In genomic region chr2:36480596-36480995, GRCh38 we compare ENCODE assay signal across 14 cellular contexts.
"Had no signal": no experiment of that assay in that cellular context is flagged by ENCODE, and none has a peak within 500 bp of the region (broad histone marks: within the 10 kb centered on the region; RNA-seq: fewer than 3 reads in every experiment).

No MANE protein-coding gene starts in this region.

- DNase-seq: activated gamma-delta T cell; activated naive CD8-positive, alpha-beta T cell treated with anti-CD3 and anti-CD28 coated beads for 36 hours; cerebellar nuclear complex; effector memory CD8-positive, alpha-beta T cell; erythroblast; glutamatergic neuron; immature natural killer cell; occipital lobe; stimulated activated CD4-positive, alpha-beta T cell treated with anti-CD3 and anti-CD28 coated beads, Interleukin-15, amount 100 ng/mL, for 24 hours; stimulated activated CD4-positive, alpha-beta T cell treated with anti-CD3 and anti-CD28 coated beads, Interleukin-4, amount 100 ng/mL, for 4 hours; stimulated activated naive CD8-positive, alpha-beta T cell treated with anti-CD3 and anti-CD28 coated beads, Interleukin-15, amount 100 ng/mL, for 72 hours had no signal

- H3K27me3 Mint-ChIP-seq: activated naive CD8-positive, alpha-beta T cell treated with anti-CD3 and anti-CD28 coated beads for 36 hours; dendritic cell treated with granulocyte-macrophage colony-stimulating factor and Interleukin-4, amounts not matched to agents 40 ng/mL and 50 ng/mL, for 4 days; effector memory CD8-positive, alpha-beta T cell; natural killer cell treated with Interleukin-12 subunit alpha and Interleukin-12 subunit beta and Interleukin-15 and Interleukin-18, amount 100 ng/mL, for 72 hours; stimulated activated naive CD8-positive, alpha-beta T cell treated with anti-CD3 and anti-CD28 coated beads, Interleukin-15, amount 100 ng/mL, for 72 hours had no signal

- H3K27ac Mint-ChIP-seq: activated naive CD8-positive, alpha-beta T cell treated with anti-CD3 and anti-CD28 coated beads for 36 hours; dendritic cell treated with granulocyte-macrophage colony-stimulating factor and Interleukin-4, amounts not matched to agents 40 ng/mL and 50 ng/mL, for 4 days; effector memory CD8-positive, alpha-beta T cell; immature natural killer cell; natural killer cell treated with Interleukin-12 subunit alpha and Interleukin-12 subunit beta and Interleukin-15 and Interleukin-18, amount 100 ng/mL, for 72 hours; stimulated activated naive CD8-positive, alpha-beta T cell treated with anti-CD3 and anti-CD28 coated beads, Interleukin-15, amount 100 ng/mL, for 72 hours had no signal

- H3K4me1 Mint-ChIP-seq: activated naive CD8-positive, alpha-beta T cell treated with anti-CD3 and anti-CD28 coated beads for 36 hours; immature natural killer cell; stimulated activated naive CD8-positive, alpha-beta T cell treated with anti-CD3 and anti-CD28 coated beads, Interleukin-15, amount 100 ng/mL, for 72 hours had no signal

- H3K4me3 ChIP-seq: lung had no signal

- H3K4me3 Mint-ChIP-seq: activated naive CD8-positive, alpha-beta T cell treated with anti-CD3 and anti-CD28 coated beads for 36 hours; dendritic cell treated with granulocyte-macrophage colony-stimulating factor and Interleukin-4, amounts not matched to agents 40 ng/mL and 50 ng/mL, for 4 days; effector memory CD8-positive, alpha-beta T cell; immature natural killer cell; natural killer cell treated with Interleukin-12 subunit alpha and Interleukin-12 subunit beta and Interleukin-15 and Interleukin-18, amount 100 ng/mL, for 72 hours; stimulated activated naive CD8-positive, alpha-beta T cell treated with anti-CD3 and anti-CD28 coated beads, Interleukin-15, amount 100 ng/mL, for 72 hours had no signal

- ATAC-seq: effector memory CD8-positive, alpha-beta T cell; natural killer cell treated with Interleukin-12 subunit alpha and Interleukin-12 subunit beta and Interleukin-15 and Interleukin-18, amount 100 ng/mL, for 72 hours; stimulated activated naive CD8-positive, alpha-beta T cell treated with anti-CD3 and anti-CD28 coated beads, Interleukin-15, amount 100 ng/mL, for 72 hours had no signal
